9 cellular contexts compared by ENCODE assay signal in genomic region chr9:35909687-35910612, GRCh38. TPM values are rescaled to one million over a fixed set of nuclear protein-coding genes. Genes with fewer than 3 reads are reported as not detected.
DNase-seq lines count a peak whose midpoint lies in the region; ATAC-seq and TF ChIP-seq lines count a peak whose summit lies in the region.
"Had no signal": no experiment of that assay in that cellular context is flagged by ENCODE, and none has a peak within 500 bp of the region (broad histone marks: within the 10 kb centered on the region; RNA-seq: fewer than 3 reads in every experiment).

No MANE protein-coding gene starts in this region.

- no peaks in the 10 kb centered on the region for H3K27me3 Mint-ChIP-seq in MCF 10A (ENCODE audit: insufficient read depth, unreplicated experiment)

- peaks cover 46% of the 10 kb centered on the region for H3K4me1 Mint-ChIP-seq in MCF 10A (ENCODE audit: insufficient read depth, unreplicated experiment)

- H3K56ac ChIP-seq in IMR-90 (ENCODE audit: extremely low read depth, insufficient read depth, low read length): no peak overlapping the region

- H2BK15ac ChIP-seq in IMR-90 (ENCODE audit: low read depth, low read length): peak overlapping the region; percentile 83; the same call in 1 of the 3 replicates

- peak overlapping the region; percentile 65 for H2AK9ac ChIP-seq in IMR-90 (replicated peaks; ENCODE audit: low read depth, low read length, poor library complexity)

- H2BK5ac ChIP-seq in IMR-90 (ENCODE audit: low read depth, low read length, poor library complexity, severe bottlenecking): peak overlapping the region; percentile 98

- H3K27ac ChIP-seq in IMR-90 (ENCODE audit: insufficient read depth, low read length) (no peak overlapping the region), liver (ENCODE audit: low read depth in 1 of 2, low read length in 2 of 2) (peak overlapping the region; percentile 74 to 78), stomach (peak overlapping the region; percentile 73 to 94 (median 89))

- peak overlapping the region; percentile 99; the same call in 1 of the 2 replicates for H2AK5ac ChIP-seq in IMR-90 (ENCODE audit: low read depth, low read length)

- H3K23ac ChIP-seq in IMR-90 (ENCODE audit: low read depth, low read length): no peak overlapping the region

- no peaks in the 10 kb centered on the region for H3K27me3 ChIP-seq in IMR-90 (ENCODE audit: control insufficient read depth, insufficient read depth, low read length)
- H3K27me3 ChIP-seq in liver (ENCODE audit: control insufficient read depth in 4 of 4, insufficient read depth in 4 of 4, low read length in 3 of 4): no peaks in the 10 kb centered on the region
- no peaks in the 10 kb centered on the region for H3K27me3 ChIP-seq in stomach

- peak overlapping the region; percentile 53 for H3K4me3 Mint-ChIP-seq in MCF 10A (ENCODE audit: unreplicated experiment)

- H3K14ac ChIP-seq in IMR-90 (replicated peaks; ENCODE audit: low read depth, low read length): peak overlapping the region; percentile 99

- no peaks in the 10 kb centered on the region for H4K20me1 ChIP-seq in IMR-90 (ENCODE audit: insufficient read depth, low read length)

- peak overlapping the region; percentile 99 for H2BK120ac ChIP-seq in IMR-90 (ENCODE audit: low read depth, low read length)

- H4K5ac ChIP-seq in IMR-90 (ENCODE audit: low read depth, low read length): peak overlapping the region; percentile 33; the same call in 1 of the 2 replicates

- H2BK20ac ChIP-seq in IMR-90 (ENCODE audit: low read depth, low read length): peak overlapping the region; percentile 98

- CTCF ChIA-PET in IMR-90 (lab: Yijun Ruan, JAX) (interaction anchor here (0.6 to 1.4 kb wide), 2 partner anchors 84 to 192 kb away, joined by 3 to 4 read pairs; no protein-coding TSS in a partner anchor), MCF 10A (lab: Yijun Ruan, JAX) (interaction anchor here (0.6 to 3.9 kb wide), 15 partner anchors 7 to 214 kb away, joined by 3 to 26 read pairs (median 8); no protein-coding TSS in a partner anchor)

- H3K9ac ChIP-seq in IMR-90 (ENCODE audit: low read depth, low read length) (no peak overlapping the region), liver (ENCODE audit: low read depth in 1 of 2, low read length in 2 of 2) (no peak overlapping the region)

- H3K27ac Mint-ChIP-seq in MCF 10A (ENCODE audit: low read depth, unreplicated experiment): peak overlapping the region; percentile 88

- BruUV-seq in IMR-90 (replicated peaks; lab: Mats Ljungman, UMichigan): no TSS peak
- BruUV-seq in MCF 10A (replicated peaks; lab: Mats Ljungman, UMichigan): no TSS peak

- no peak for TF ChIP-seq POLR2A in IMR-90 (IDR thresholded peaks at IDR 0.05; ENCODE audit: low read depth, low read length)
- no peak for TF ChIP-seq POLR2A in stomach (IDR thresholded peaks at IDR 0.05)

- H4K91ac ChIP-seq in IMR-90 (ENCODE audit: insufficient read depth, low read depth, low read length): peak overlapping the region; percentile 76

- in situ Hi-C loops in IMR-90 (cut with MboI; ENCODE audit: low sequenced_read_pairs): no loop called here

- H3K4me1 ChIP-seq in IMR-90 (ENCODE audit: control insufficient read depth, insufficient read depth, low read length) (peaks cover 46% of the 10 kb centered on the region), liver (ENCODE audit: control insufficient read depth in 4 of 4, insufficient read depth in 4 of 4, low read length in 3 of 4) (peaks cover 16 to 55% (median 40%) of the 10 kb centered on the region in 4 donors), stomach (peaks cover 61 to 88% (median 70%) of the 10 kb centered on the region in 4 donors)

- H3K36me3 Mint-ChIP-seq in MCF 10A (ENCODE audit: insufficient read depth, unreplicated experiment): no peaks in the 10 kb centered on the region

- H4K8ac ChIP-seq in IMR-90 (ENCODE audit: low read depth in 2 of 2, low read length in 2 of 2): peak overlapping the region; percentile 96 to 97; a peak in 2 of 4 replicates

- no peaks in the 10 kb centered on the region for H3K9me3 ChIP-seq in IMR-90 (ENCODE audit: control insufficient read depth, insufficient read depth, low read length)
- H3K9me3 ChIP-seq in liver (ENCODE audit: control insufficient read depth in 4 of 4, low read length in 3 of 4): no peaks in the 10 kb centered on the region
- H3K9me3 ChIP-seq in stomach: no peaks in the 10 kb centered on the region

- H3K36me3 ChIP-seq in IMR-90 (ENCODE audit: control insufficient read depth, insufficient read depth, low read length) (no peaks in the 10 kb centered on the region), liver (ENCODE audit: control insufficient read depth in 4 of 4, insufficient read depth in 3 of 4, low read depth in 1 of 4, low read length in 3 of 4) (no peaks in the 10 kb centered on the region), stomach (no peaks in the 10 kb centered on the region)

- H2AFZ ChIP-seq in IMR-90 (replicated peaks; ENCODE audit: low read length, poor library complexity): peak overlapping the region; percentile 44

- no peak overlapping the region for H3K4me2 ChIP-seq in IMR-90 (ENCODE audit: low read depth, low read length)

- no peak for DNase-seq in IMR-90
- DNase-seq in MCF 10A (ENCODE audit: unreplicated experiment): no peak
- DNase-seq in stomach: no peak
- no peak for DNase-seq in GM10266 (ENCODE audit: extremely low spot score)
- no peak for DNase-seq in stimulated activated naive CD4-positive, alpha-beta T cell treated with Interleukin-2 at 50 U/mL for 16 hours (lab: John Stamatoyannopoulos, UW)
- no peak for DNase-seq in NCI-H1436 (lab: John Stamatoyannopoulos, UW)
- DNase-seq in NCI-H82 (lab: John Stamatoyannopoulos, UW): no peak
- DNase-seq: occipital lobe had no signal

- no peak overlapping the region for H3K4me3 ChIP-seq in IMR-90 (ENCODE audit: insufficient read depth, low read depth, low read length)
- peak overlapping the region in 1 of 3 donors; percentile 12 for H3K4me3 ChIP-seq in liver (ENCODE audit: low read depth in 1 of 3, low read length in 3 of 3)
- no peak overlapping the region for H3K4me3 ChIP-seq in stomach

- intact Hi-C loops in IMR-90 (cut with micrococcal nuclease) (no loop called here), MCF 10A (cut with micrococcal nuclease) (loop anchor here (10.0 kb wide), 1 partner anchor 255 kb away; the partner anchor contains the start of genes CCDC107, RMRP and SIT1), stomach (cut with DNase I; ENCODE audit: low total_unique reads) (loop anchor here (5.0 kb wide), 1 partner anchor 37 kb away; no protein-coding TSS in a partner anchor)

- dilution Hi-C loops in IMR-90 (cut with HindIII; ENCODE audit: low sequenced_read_pairs, unreplicated experiment): no loop called here

- H3K4ac ChIP-seq in IMR-90 (ENCODE audit: low read depth, low read length): peak overlapping the region; percentile 100

- no peaks in the 10 kb centered on the region for H3K9me3 Mint-ChIP-seq in MCF 10A (ENCODE audit: unreplicated experiment)

- peaks cover 25% of the 10 kb centered on the region for H3K9me1 ChIP-seq in IMR-90 (ENCODE audit: insufficient read depth, low read length)

- peaks cover 0 to 36% of the 10 kb centered on the region in 2 experiments; a peak in 2 of 4 replicates for H3K79me1 ChIP-seq in IMR-90 (ENCODE audit: low read depth in 1 of 2, low read length in 2 of 2)

- WGBS in IMR-90 (ENCODE audit: extremely low coverage in 2 of 2, insufficient read length in 1 of 2), 2 experiments: 96% methylated on average over 20 of the region's 34 CpGs; no CpG with 5 or more reads in 1 of the 2 experiments
- 86% methylated on average over 34 of the region's 34 CpGs for WGBS in liver
- 87 to 91% (median 89%) methylated on average over 32 to 34 of the region's 34 CpGs for WGBS in stomach, 5 donors

- TF ChIP-seq RAD21 in IMR-90 (IDR thresholded peaks at IDR 0.05; ENCODE audit: low read length) (no peak), liver (IDR thresholded peaks at IDR 0.05) (no peak)

- no peak overlapping the region; the same call in 1 of the 2 replicates for H3K18ac ChIP-seq in IMR-90 (ENCODE audit: low read depth, low read length)

- POLR2A ChIA-PET in IMR-90 (lab: Charles Lee; ENCODE audit: unreplicated experiment): no interaction called here
- POLR2A ChIA-PET in MCF 10A (lab: Yijun Ruan, JAX): interaction anchor here (0.6 to 2.3 kb wide), 7 partner anchors 7 to 388 kb away, joined by 3 to 17 read pairs (median 4); no protein-coding TSS in a partner anchor

- TF ChIP-seq CTCF in IMR-90 (conservative IDR thresholded peaks at IDR 0.05; ENCODE audit: low read depth, low read length) (no peak), MCF 10A (IDR thresholded peaks at IDR 0.05; ENCODE audit: unreplicated experiment) (no peak), liver (IDR thresholded peaks at IDR 0.05; ENCODE audit: low read depth, low read length, missing input control) (no peak), stomach (IDR thresholded peaks at IDR 0.05) (no peak), GM10266 (IDR thresholded peaks at IDR 0.05; ENCODE audit: control insufficient read depth, insufficient read depth, low read depth, missing control alignments) (no peak)

- no peak for TF ChIP-seq EP300 in stomach (IDR thresholded peaks at IDR 0.05)

- no peak for ATAC-seq in IMR-90 (ENCODE audit: low read depth)

RNA-seq across cellular contexts. Expression of gene SPAAR, which starts 0.7 kb away (rescaled TPM):
- total RNA-seq in IMR-90 (2012; rRNA removed): 0.18 and 0.28 TPM in 2 replicates
- polyA plus RNA-seq in IMR-90 (2012; rRNA removed): 0.24 and 0.32 TPM in 2 replicates
- polyA plus RNA-seq in IMR-90 (2012; cell fraction: cytosol; rRNA removed): 0.23 TPM in 2 replicates
- polyA plus RNA-seq in IMR-90 (2012; cell fraction: nucleus; rRNA removed; ENCODE audit: low replicate concordance): 0.59 and 0.69 TPM in 2 replicates
- 0.27 and 0.72 TPM in 2 replicates for total RNA-seq in MCF 10A (2022)
- 1 to 10 TPM in 1 of 2 donors, under 1 TPM in 1; 0.65 to 2.4 TPM for total RNA-seq in liver
- polyA plus RNA-seq in liver: 1 to 10 TPM; 1.1 TPM
- 1 to 10 TPM in 2 of 5 donors, not detected in 3; 1.2 to 2.4 TPM for total RNA-seq in stomach
- under 1 TPM; 0.30 to 0.92 (median 0.68) TPM for polyA plus RNA-seq in stomach

RNA-seq across cellular contexts. Expression of gene HRCT1, which starts 3.9 kb away (rescaled TPM):
- total RNA-seq in IMR-90 (2012; rRNA removed) (1.1 and 1.7 TPM in 2 replicates), MCF 10A (2022) (4.4 and 6.0 TPM in 2 replicates), liver (under 1 TPM; 0.08 to 0.09 TPM), stomach (10 to 100 TPM in 1 of 5 donors, 1 to 10 TPM in 2, under 1 TPM in 1, not detected in 1; 0.92 to 28.7 (median 7.7) TPM)
- polyA plus RNA-seq in IMR-90 (2012; rRNA removed) (3.9 and 4.4 TPM in 2 replicates), liver (1 to 10 TPM in 1 of 2 donors, under 1 TPM in 1; 0.44 to 2.9 TPM), stomach (1 to 10 TPM in 1 of 3 donors, under 1 TPM in 1, not detected in 1; 0.50 to 4.3 TPM)
- polyA plus RNA-seq in IMR-90 (2012; cell fraction: cytosol; rRNA removed): 3.5 and 3.6 TPM in 2 replicates
- polyA plus RNA-seq in IMR-90 (2012; cell fraction: nucleus; rRNA removed; ENCODE audit: low replicate concordance): 1.0 and 1.6 TPM in 2 replicates
- total RNA-seq: occipital lobe had no signal

RNA-seq across cellular contexts. Expression of gene OR13J1, which starts 39.7 kb away (rescaled TPM):
- total RNA-seq in IMR-90 (2012; rRNA removed) (not detected in 2 replicates), MCF 10A (2022) (not detected in 2 replicates), liver (not detected), stomach (not detected)
- polyA plus RNA-seq in IMR-90 (2012; rRNA removed) (not detected in 2 replicates), liver (not detected), stomach (not detected)
- not detected in 2 replicates for polyA plus RNA-seq in IMR-90 (2012; cell fraction: cytosol; rRNA removed)
- not detected in 2 replicates for polyA plus RNA-seq in IMR-90 (2012; cell fraction: nucleus; rRNA removed; ENCODE audit: low replicate concordance)
- total RNA-seq: occipital lobe had no signal

RNA-seq across cellular contexts. Expression of gene OR2S2, which starts 48.0 kb away (rescaled TPM):
- total RNA-seq in IMR-90 (2012; rRNA removed) (0.56 and 0.90 TPM in 2 replicates), MCF 10A (2022) (not detected in 2 replicates), liver (not detected), stomach (not detected)
- polyA plus RNA-seq in IMR-90 (2012; rRNA removed) (0.20 and 0.46 TPM in 2 replicates), liver (not detected), stomach (not detected)
- 0.32 TPM in 2 replicates for polyA plus RNA-seq in IMR-90 (2012; cell fraction: cytosol; rRNA removed)
- polyA plus RNA-seq in IMR-90 (2012; cell fraction: nucleus; rRNA removed; ENCODE audit: low replicate concordance): 0.72 and 1.7 TPM in 2 replicates
- total RNA-seq: occipital lobe had no signal
